Comparison of ENCODE assay signal across 20 cellular contexts in genomic region chr5:134494780-134495179, GRCh38. TPM values are rescaled to one million over a fixed set of nuclear protein-coding genes. Genes with fewer than 3 reads are reported as not detected.
DNase-seq lines count a peak whose midpoint lies in the region; ATAC-seq, FAIRE-seq and TF ChIP-seq lines count a peak whose summit lies in the region.
"Had no signal": no experiment of that assay in that cellular context is flagged by ENCODE, and none has a peak within 500 bp of the region (broad histone marks: within the 10 kb centered on the region; RNA-seq: fewer than 3 reads in every experiment).

No MANE protein-coding gene starts in this region.

- TF ChIP-seq POLR2A in GM12878 (IDR thresholded peaks at IDR 0.05; ENCODE audit: low read depth, low read length): no peak

- H3K79me2 ChIP-seq in GM12878 (ENCODE audit: control insufficient read depth, insufficient read depth, low read length): no peaks in the 10 kb centered on the region

- WGBS in GM12878 (ENCODE audit: insufficient coverage, insufficient replicate concordance, low lambda C conversion rate, missing lambda C conversion rate): 55% methylated on average over 1 of the region's 1 CpG

- no peak overlapping the region for H3K27ac ChIP-seq in GM12878 (ENCODE audit: control insufficient read depth, insufficient read depth)
- H3K27ac ChIP-seq: SJCRH30 had no signal

- TF ChIP-seq EP300 in GM12878 (IDR thresholded peaks at IDR 0.05; ENCODE audit: borderline replicate concordance in 1 of 2, control insufficient read depth in 1 of 2, low read depth in 2 of 2, low read length in 2 of 2): no peak

- H4K20me1 ChIP-seq in GM12878 (ENCODE audit: control insufficient read depth, insufficient read depth): no peaks in the 10 kb centered on the region

- POLR2A ChIA-PET in GM12878 (lab: Charles Lee): no interaction called here

- DNase-seq in SIG-M5 treated with dmso at 0.1 percent for 504 hours (lab: John Stamatoyannopoulos, UW; ENCODE audit: unreplicated experiment): peak; percentile 22
- DNase-seq in SIG-M5 (lab: John Stamatoyannopoulos, UW): no peak
- peak; percentile 55 for DNase-seq in MV-4-11 (lab: John Stamatoyannopoulos, UW)
- DNase-seq in GM12878 (ENCODE audit: low read depth, low spot score): no peak
- DNase-seq in T-helper 9 cell: no peak
- DNase-seq in NCI-H774 (lab: John Stamatoyannopoulos, UW): no peak
- no peak for DNase-seq in GDM1 (lab: John Stamatoyannopoulos, UW)
- DNase-seq: BE2C; CD4-positive, alpha-beta memory T cell; DMS153; GF-D8; KG1; NCI-H1105; NCI-H1694; NCI-H2107; NCI-H2227 treated with DMSO at 0.1 percent for 48 hours; NCI-H510A treated with DMSO at 0.1 percent for 48 hours; SJCRH30 had no signal

- intact Hi-C loops in GM12878 (cut with micrococcal nuclease; ENCODE audit: unreplicated experiment): no loop called here

- no peaks in the 10 kb centered on the region for H3K9me3 ChIP-seq in GM12878 (replicated peaks; ENCODE audit: control insufficient read depth, insufficient read depth, low read length)
- H3K9me3 ChIP-seq: BE2C, SJCRH30 had no signal

- in situ Hi-C loops in GM12878 (cut with MboI): no loop called here

- no peak for TF ChIP-seq CTCF in GM12878 (IDR thresholded peaks at IDR 0.05 in 2 of 3, conservative IDR thresholded peaks at IDR 0.05 in 1 of 3; ENCODE audit: control insufficient read depth in 2 of 3, extremely low read depth in 1 of 3, insufficient read depth in 1 of 3, low read depth in 3 of 3, low read length in 3 of 3)

- RAD21 ChIA-PET in GM12878 (lab: Charles Lee; ENCODE audit: unreplicated experiment): no interaction called here

- peak; percentile 68 for ATAC-seq in GM12878

- no peak overlapping the region for H3K9ac ChIP-seq in GM12878 (ENCODE audit: control insufficient read depth, insufficient read depth, low read length)

- no peaks in the 10 kb centered on the region for H3K27me3 ChIP-seq in GM12878 (replicated peaks in 1 of 2; ENCODE audit: control insufficient read depth in 2 of 2, insufficient read depth in 2 of 2, low read length in 1 of 2)
- H3K27me3 ChIP-seq: BE2C had no signal

- 0 out of 2 replicates have a peak, but pooled peaks cover 4% of the 10 kb centered on the region for H3K4me1 ChIP-seq in GM12878 (ENCODE audit: control insufficient read depth, insufficient read depth, low read length)
- H3K4me1 ChIP-seq: SJCRH30 had no signal

- H3K4me3 ChIP-seq in GM12878: no peak overlapping the region
- H3K4me3 ChIP-seq: SJCRH30 had no signal

- H3K4me2 ChIP-seq in GM12878 (ENCODE audit: control insufficient read depth, insufficient read depth): no peak overlapping the region

- no peak overlapping the region for H2AFZ ChIP-seq in GM12878 (ENCODE audit: control insufficient read depth, low read depth, low read length)

- no peaks in the 10 kb centered on the region for H3K36me3 ChIP-seq in GM12878 (ENCODE audit: control insufficient read depth in 2 of 2, insufficient read depth in 2 of 2, low read length in 1 of 2)
- H3K36me3 ChIP-seq: BE2C, SJCRH30 had no signal

- BruUV-seq in GM12878 (replicated peaks; lab: Mats Ljungman, UMichigan): no TSS peak

- FAIRE-seq in GM12878 (lab: Jason Lieb, UNC): no peak
- FAIRE-seq: A204.1, GM12892 had no signal

- CTCF ChIA-PET in GM12878 (lab: Yijun Ruan, JAX): interaction anchor here (0.6 to 1.1 kb wide), 2 partner anchors 15 to 313 kb away, joined by 3 to 4 read pairs; no protein-coding TSS in a partner anchor

- TF ChIP-seq RAD21 in GM12878 (IDR thresholded peaks at IDR 0.05; ENCODE audit: insufficient read depth, low read depth, low read length): no peak

- SMC1A ChIA-PET in GM12878 (lab: Charles Lee; ENCODE audit: uncharacterized antibody, unreplicated experiment): interaction anchor here (0.7 to 2.5 kb wide), 3 partner anchors 8 to 16 kb away, joined by 3 to 9 read pairs (median 4); no protein-coding TSS in a partner anchor

TF ChIP-seq in GM12878, 131 proteins besides CTCF, POLR2A, EP300 and RAD21:
- TF ChIP-seq TCF12 (IDR thresholded peaks at IDR 0.05; ENCODE audit: low read depth, low read length): peak; percentile 86
- TF ChIP-seq MYB (IDR thresholded peaks at IDR 0.05; ENCODE audit: borderline replicate concordance, low read depth, low read length): no peak
- no peak for TF ChIP-seq IRF4 (IDR thresholded peaks at IDR 0.05; ENCODE audit: low read depth, low read length)
- peak; percentile 90 for TF ChIP-seq TCF3 (IDR thresholded peaks at IDR 0.05; ENCODE audit: borderline replicate concordance, insufficient read depth, low read depth, low read length)
- TF ChIP-seq GABPA (IDR thresholded peaks at IDR 0.05; ENCODE audit: low read depth): no peak
- peak; percentile 82 for TF ChIP-seq SPI1 (IDR thresholded peaks at IDR 0.05; ENCODE audit: borderline replicate concordance, insufficient read depth, low read depth, low read length)

RNA-seq across cellular contexts. Expression of gene JADE2, which starts 30.7 kb away (rescaled TPM):
- 71.9 and 78.0 TPM in 2 replicates for total RNA-seq in GM12878 (2013; cell fraction: nucleolus; rRNA removed)
- total RNA-seq in GM12878 (2014; rRNA removed) (35.9 and 40.0 TPM in 2 replicates), GM12878 (2014; rRNA removed; fragmentation: Illumina TruSeq; extraction: Trizol) (19.9 and 23.6 TPM in 2 replicates), GM12878 (2021) (66.1 and 67.0 TPM in 2 replicates)
- polyA plus RNA-seq in GM12878 (2011; ENCODE audit: low read depth): 9.3 TPM
- polyA plus RNA-seq in GM12878 (2011; rRNA removed) (18.7 and 31.5 TPM in 2 replicates), GM12878 (2014; fragmentation: Illumina TruSeq; extraction: Trizol) (11.3 and 21.2 TPM in 2 replicates), GM12878 (2014; fragmentation: Nextera tagmentation; extraction: Ambion mirVana) (1 to 10 TPM; 1.5 to 2.3 TPM), GM12878 (2014; rRNA removed) (35.3 and 46.9 TPM in 2 replicates), GM12878 (2016; fragmentation: Nextera tagmentation; extraction: Ambion mirVana) (10 to 100 TPM; 13.1 to 15.6 TPM)
- 32.4 and 44.8 TPM in 2 replicates for polyA plus RNA-seq in GM12878 (2011; cell fraction: cytosol; rRNA removed)
- polyA plus RNA-seq in GM12878 (2011; cell fraction: nucleus; rRNA removed): 47.8 and 58.6 TPM in 2 replicates
- polyA plus RNA-seq in GM12878 (2012): 22.9 and 26.2 TPM in 2 replicates
- polyA minus RNA-seq in GM12878 (2011; rRNA and poly(A)+ RNA removed): 47.3 and 68.9 TPM in 2 replicates
- 22.5 and 26.8 TPM in 2 replicates for polyA minus RNA-seq in GM12878 (2011; cell fraction: cytosol; rRNA and poly(A)+ RNA removed)
- polyA minus RNA-seq in GM12878 (2011; cell fraction: nucleus; rRNA and poly(A)+ RNA removed): 21.9 and 35.7 TPM in 2 replicates

Comparison
In these comparisons a context has a peak if more than half of its experiments do, and no peak if none do; other contexts are left out.
1. DNase-seq: peak in SIG-M5 treated with dmso at 0.1 percent for 504 hours (single experiment) and MV-4-11 (single experiment); none in SIG-M5 (single experiment), GM12878 (single experiment), T-helper 9 cell (single experiment), NCI-H774 (single experiment) and GDM1 (single experiment).